In the genomic region with DNA sequence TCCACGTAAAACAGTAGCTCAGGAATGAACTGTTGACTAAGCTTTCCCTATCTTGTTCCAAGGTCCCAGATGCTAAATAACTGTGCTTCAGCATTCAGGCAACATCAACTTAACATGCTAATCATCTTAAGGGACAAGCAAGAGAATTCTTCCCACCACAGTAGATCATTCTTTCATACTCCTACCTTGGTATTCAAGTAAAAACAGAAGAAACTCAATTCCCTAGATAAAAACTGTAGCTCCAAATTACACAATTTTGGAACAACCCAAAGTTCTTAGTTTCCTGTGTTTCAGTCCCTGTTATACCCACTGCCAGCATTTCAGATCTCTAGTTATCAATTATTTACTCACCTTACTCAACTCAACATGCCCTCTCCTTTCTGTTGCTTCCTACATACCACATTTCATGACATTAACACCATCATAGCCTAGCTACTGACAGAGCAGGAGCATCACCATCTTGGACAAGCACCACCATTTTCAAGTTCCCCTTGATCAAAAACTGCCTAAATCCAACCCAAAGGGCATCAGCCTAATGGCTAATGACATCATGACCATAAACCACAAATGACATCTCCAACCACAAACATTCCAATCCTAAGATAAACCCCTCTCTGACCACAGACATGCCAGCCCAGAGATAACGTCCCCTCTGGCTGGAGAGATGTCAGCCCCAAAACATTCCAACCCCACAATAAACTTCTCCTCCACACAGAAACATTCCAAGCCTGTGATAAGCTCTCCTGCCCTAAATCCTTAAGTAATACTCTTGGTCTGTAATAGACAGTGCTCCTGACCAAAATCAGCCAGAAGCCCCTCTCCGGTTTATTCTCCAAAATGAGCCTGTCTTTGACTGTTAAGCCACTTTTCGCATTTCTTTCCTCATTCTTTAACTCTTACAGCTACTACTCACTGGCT, we compare ENCODE assay signal across 1 cellular context.
A peak's percentile ranks its signal among the peaks of the same experiment; 100 is the strongest.
TF ChIP-seq lines count a peak whose summit lies in the region.

No MANE protein-coding gene starts in this region.

TF ChIP-seq in K562, 482 proteins besides CTCF, POLR2A, EP300 and RAD21 (continued from another document and continues in another):
- 0 out of 2 replicates have a peak, but pooled peaks have one; percentile 26 for TF ChIP-seq ZNF609 (CRISPR knock-in tag; IDR thresholded peaks at IDR 0.05; ENCODE audit: borderline replicate concordance)
- TF ChIP-seq NFYB (IDR thresholded peaks at IDR 0.05; ENCODE audit: extremely low read depth, insufficient read length): no peak
- no peak for TF ChIP-seq RFX1 (IDR thresholded peaks at IDR 0.05)
- TF ChIP-seq, protein P1, sequence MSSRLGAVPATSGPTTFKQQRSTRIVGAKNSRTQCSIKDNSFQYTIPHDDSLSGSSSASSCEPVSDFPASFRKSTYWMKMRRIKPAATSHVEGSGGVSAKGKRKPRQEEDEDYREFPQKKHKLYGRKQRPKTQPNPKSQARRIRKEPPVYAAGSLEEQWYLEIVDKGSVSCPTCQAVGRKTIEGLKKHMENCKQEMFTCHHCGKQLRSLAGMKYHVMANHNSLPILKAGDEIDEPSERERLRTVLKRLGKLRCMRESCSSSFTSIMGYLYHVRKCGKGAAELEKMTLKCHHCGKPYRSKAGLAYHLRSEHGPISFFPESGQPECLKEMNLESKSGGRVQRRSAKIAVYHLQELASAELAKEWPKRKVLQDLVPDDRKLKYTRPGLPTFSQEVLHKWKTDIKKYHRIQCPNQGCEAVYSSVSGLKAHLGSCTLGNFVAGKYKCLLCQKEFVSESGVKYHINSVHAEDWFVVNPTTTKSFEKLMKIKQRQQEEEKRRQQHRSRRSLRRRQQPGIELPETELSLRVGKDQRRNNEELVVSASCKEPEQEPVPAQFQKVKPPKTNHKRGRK (tag; IDR thresholded peaks at IDR 0.05): no peak
- TF ChIP-seq ZNF146 (CRISPR knock-in tag; IDR thresholded peaks at IDR 0.05; ENCODE audit: unreplicated experiment): no peak
- peak; percentile 90 for TF ChIP-seq DACH1 (IDR thresholded peaks at IDR 0.05; ENCODE audit: partially characterized antibody)
- TF ChIP-seq NR4A1 (CRISPR knock-in tag; IDR thresholded peaks at IDR 0.05): no peak
- TF ChIP-seq NR4A1 (tag; IDR thresholded peaks at IDR 0.05): 0 out of 2 replicates have a peak, but pooled peaks have one; percentile 52
- TF ChIP-seq KDM4B (IDR thresholded peaks at IDR 0.05; ENCODE audit: borderline replicate concordance in 2 of 2, low read depth in 1 of 2): no peak
- no peak for TF ChIP-seq CTCFL (IDR thresholded peaks at IDR 0.05; ENCODE audit: borderline replicate concordance, insufficient read depth, low read depth, low read length, poor library complexity, severe bottlenecking)
- TF ChIP-seq, protein P2, sequence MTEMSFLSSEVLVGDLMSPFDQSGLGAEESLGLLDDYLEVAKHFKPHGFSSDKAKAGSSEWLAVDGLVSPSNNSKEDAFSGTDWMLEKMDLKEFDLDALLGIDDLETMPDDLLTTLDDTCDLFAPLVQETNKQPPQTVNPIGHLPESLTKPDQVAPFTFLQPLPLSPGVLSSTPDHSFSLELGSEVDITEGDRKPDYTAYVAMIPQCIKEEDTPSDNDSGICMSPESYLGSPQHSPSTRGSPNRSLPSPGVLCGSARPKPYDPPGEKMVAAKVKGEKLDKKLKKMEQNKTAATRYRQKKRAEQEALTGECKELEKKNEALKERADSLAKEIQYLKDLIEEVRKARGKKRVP (CRISPR knock-in tag; IDR thresholded peaks at IDR 0.05): peak; percentile 68; the same call in 1 of the 2 replicates
- peak; percentile 97 for TF ChIP-seq CBFA2T3 (IDR thresholded peaks at IDR 0.05)
- TF ChIP-seq, protein P3, sequence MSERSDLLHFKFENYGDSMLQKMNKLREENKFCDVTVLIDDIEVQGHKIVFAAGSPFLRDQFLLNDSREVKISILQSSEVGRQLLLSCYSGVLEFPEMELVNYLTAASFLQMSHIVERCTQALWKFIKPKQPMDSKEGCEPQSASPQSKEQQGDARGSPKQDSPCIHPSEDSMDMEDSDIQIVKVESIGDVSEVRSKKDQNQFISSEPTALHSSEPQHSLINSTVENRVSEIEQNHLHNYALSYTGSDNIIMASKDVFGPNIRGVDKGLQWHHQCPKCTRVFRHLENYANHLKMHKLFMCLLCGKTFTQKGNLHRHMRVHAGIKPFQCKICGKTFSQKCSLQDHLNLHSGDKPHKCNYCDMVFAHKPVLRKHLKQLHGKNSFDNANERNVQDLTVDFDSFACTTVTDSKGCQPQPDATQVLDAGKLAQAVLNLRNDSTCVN (CRISPR knock-in tag; IDR thresholded peaks at IDR 0.05): peak; percentile 86
- TF ChIP-seq, protein P4, sequence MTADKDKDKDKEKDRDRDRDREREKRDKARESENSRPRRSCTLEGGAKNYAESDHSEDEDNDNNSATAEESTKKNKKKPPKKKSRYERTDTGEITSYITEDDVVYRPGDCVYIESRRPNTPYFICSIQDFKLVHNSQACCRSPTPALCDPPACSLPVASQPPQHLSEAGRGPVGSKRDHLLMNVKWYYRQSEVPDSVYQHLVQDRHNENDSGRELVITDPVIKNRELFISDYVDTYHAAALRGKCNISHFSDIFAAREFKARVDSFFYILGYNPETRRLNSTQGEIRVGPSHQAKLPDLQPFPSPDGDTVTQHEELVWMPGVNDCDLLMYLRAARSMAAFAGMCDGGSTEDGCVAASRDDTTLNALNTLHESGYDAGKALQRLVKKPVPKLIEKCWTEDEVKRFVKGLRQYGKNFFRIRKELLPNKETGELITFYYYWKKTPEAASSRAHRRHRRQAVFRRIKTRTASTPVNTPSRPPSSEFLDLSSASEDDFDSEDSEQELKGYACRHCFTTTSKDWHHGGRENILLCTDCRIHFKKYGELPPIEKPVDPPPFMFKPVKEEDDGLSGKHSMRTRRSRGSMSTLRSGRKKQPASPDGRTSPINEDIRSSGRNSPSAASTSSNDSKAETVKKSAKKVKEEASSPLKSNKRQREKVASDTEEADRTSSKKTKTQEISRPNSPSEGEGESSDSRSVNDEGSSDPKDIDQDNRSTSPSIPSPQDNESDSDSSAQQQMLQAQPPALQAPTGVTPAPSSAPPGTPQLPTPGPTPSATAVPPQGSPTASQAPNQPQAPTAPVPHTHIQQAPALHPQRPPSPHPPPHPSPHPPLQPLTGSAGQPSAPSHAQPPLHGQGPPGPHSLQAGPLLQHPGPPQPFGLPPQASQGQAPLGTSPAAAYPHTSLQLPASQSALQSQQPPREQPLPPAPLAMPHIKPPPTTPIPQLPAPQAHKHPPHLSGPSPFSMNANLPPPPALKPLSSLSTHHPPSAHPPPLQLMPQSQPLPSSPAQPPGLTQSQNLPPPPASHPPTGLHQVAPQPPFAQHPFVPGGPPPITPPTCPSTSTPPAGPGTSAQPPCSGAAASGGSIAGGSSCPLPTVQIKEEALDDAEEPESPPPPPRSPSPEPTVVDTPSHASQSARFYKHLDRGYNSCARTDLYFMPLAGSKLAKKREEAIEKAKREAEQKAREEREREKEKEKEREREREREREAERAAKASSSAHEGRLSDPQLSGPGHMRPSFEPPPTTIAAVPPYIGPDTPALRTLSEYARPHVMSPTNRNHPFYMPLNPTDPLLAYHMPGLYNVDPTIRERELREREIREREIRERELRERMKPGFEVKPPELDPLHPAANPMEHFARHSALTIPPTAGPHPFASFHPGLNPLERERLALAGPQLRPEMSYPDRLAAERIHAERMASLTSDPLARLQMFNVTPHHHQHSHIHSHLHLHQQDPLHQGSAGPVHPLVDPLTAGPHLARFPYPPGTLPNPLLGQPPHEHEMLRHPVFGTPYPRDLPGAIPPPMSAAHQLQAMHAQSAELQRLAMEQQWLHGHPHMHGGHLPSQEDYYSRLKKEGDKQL (CRISPR knock-in tag; IDR thresholded peaks at IDR 0.05; ENCODE audit: borderline replicate concordance): no peak
- no peak for TF ChIP-seq NR1H2 (CRISPR knock-in tag; IDR thresholded peaks at IDR 0.05)
- TF ChIP-seq E2F5 (CRISPR knock-in tag; IDR thresholded peaks at IDR 0.05): no peak
- no peak for TF ChIP-seq ASH1L (IDR thresholded peaks at IDR 0.05; ENCODE audit: borderline replicate concordance, low read depth, partially characterized antibody)
- no peak for TF ChIP-seq ZBTB34 (CRISPR knock-in tag; IDR thresholded peaks at IDR 0.05)
- TF ChIP-seq ADNP (tag; IDR thresholded peaks at IDR 0.05): no peak
- no peak for TF ChIP-seq KLF13 (tag; IDR thresholded peaks at IDR 0.05; ENCODE audit: borderline replicate concordance, low read depth)
- TF ChIP-seq ZNF551 (CRISPR knock-in tag; IDR thresholded peaks at IDR 0.05): no peak
- TF ChIP-seq ZNF165 (CRISPR knock-in tag; IDR thresholded peaks at IDR 0.05; ENCODE audit: borderline replicate concordance): no peak
- TF ChIP-seq MEF2D (tag; conservative IDR thresholded peaks at IDR 0.05; ENCODE audit: low read depth): peak; percentile 88
- TF ChIP-seq TBL1XR1 (IDR thresholded peaks at IDR 0.05; ENCODE audit: low read length in 2 of 2): peak in 1 of 2 experiments; percentile 94; a peak in 2 of 4 replicates
- TF ChIP-seq SMAD3 (CRISPR knock-in tag; conservative IDR thresholded peaks at IDR 0.05): peak; percentile 91
